Comparison of ENCODE assay signal across 28 cellular contexts in genomic region chr12:71306808-71307207, GRCh38.
"Had no signal": no experiment of that assay in that cellular context is flagged by ENCODE, and none has a peak within 500 bp of the region (broad histone marks: within the 10 kb centered on the region; RNA-seq: fewer than 3 reads in every experiment).

No MANE protein-coding gene starts in this region.

- DNase-seq: activated CD4-positive, alpha-beta memory T cell treated with anti-CD3 and anti-CD28 coated beads, Interleukin-2, amount 10 ng/mL, durations not matched to agents 7 days and 5 days; activated CD4-positive, alpha-beta T cell treated with anti-CD3 and anti-CD28 coated beads for 4 hours; activated CD4-positive, alpha-beta T cell treated with anti-CD3 and anti-CD28 coated beads, Interleukin-2, amount 10 ng/mL, durations not matched to agents 7 days and 5 days; activated CD4-positive, alpha-beta T cell treated with anti-CD3 and anti-CD28 coated beads, Interleukin-2, amount 50 U/mL, for 4 hours; activated CD4-positive, CD25-positive, alpha-beta regulatory T cell; activated CD4-positive, CD25-positive, alpha-beta regulatory T cell treated with anti-CD3 and anti-CD28 coated beads, Interleukin-2, amount 50 U/mL, for 72 hours; activated CD8-positive, alpha-beta memory T cell treated with anti-CD3 and anti-CD28 coated beads, Interleukin-2, amount 50 U/mL, for 48 hours; activated gamma-delta T cell; activated naive CD4-positive, alpha-beta T cell; activated naive CD4-positive, alpha-beta T cell treated with anti-CD3 and anti-CD28 coated beads, Interleukin-2, amount 10 ng/mL, durations not matched to agents 7 days and 5 days; activated naive CD8-positive, alpha-beta T cell treated with anti-CD3 and anti-CD28 coated beads, Interleukin-2, amount 10 ng/mL, durations not matched to agents 7 days and 5 days; activated T-cell treated with anti-CD3 and anti-CD28 coated beads for 4 hours; activated T-cell treated with anti-CD3 and anti-CD28 coated beads, Interleukin-2, amount 50 U/mL, for 24 hours; activated T-cell treated with anti-CD3 and anti-CD28 coated beads, Interleukin-2, amount 50 U/mL, for 72 hours; caudate nucleus; cortex of kidney; dermis blood vessel endothelial cell; effector CD4-positive, alpha-beta T cell; esophagus squamous epithelium; glutamatergic neuron; heart left ventricle; T-helper 1 cell; T-helper 17 cell; T1000 had no signal

- H3K4me1 ChIP-seq: ascending aorta, esophagus squamous epithelium, heart left ventricle had no signal

- H3K27me3 ChIP-seq: ascending aorta, esophagus squamous epithelium, heart left ventricle had no signal

- FAIRE-seq: endothelial cell of umbilical vein had no signal

- H3K4me3 ChIP-seq: ascending aorta, esophagus squamous epithelium, heart left ventricle had no signal

- H3K27ac ChIP-seq: ascending aorta, epithelial cell of prostate, esophagus squamous epithelium, heart left ventricle had no signal

- H3K9me3 ChIP-seq: ascending aorta, esophagus squamous epithelium, heart left ventricle had no signal

- H3K36me3 ChIP-seq: ascending aorta, esophagus squamous epithelium, heart left ventricle had no signal

- ATAC-seq: activated naive CD4-positive, alpha-beta T cell treated with anti-CD3 and anti-CD28 coated beads, Interleukin-2, amount 50 U/mL, for 72 hours; activated T-cell treated with anti-CD3 and anti-CD28 coated beads, Interleukin-2, amount 50 U/mL, for 72 hours; heart left ventricle; T-helper 17 cell had no signal
